18 cellular contexts compared by ENCODE assay signal in genomic region chr22:30640839-30641430, GRCh38. TPM values are rescaled to one million over a fixed set of nuclear protein-coding genes. Genes with fewer than 3 reads are reported as not detected.
DNase-seq lines count a peak whose midpoint lies in the region; ATAC-seq and TF ChIP-seq lines count a peak whose summit lies in the region.
"Had no signal": no experiment of that assay in that cellular context is flagged by ENCODE, and none has a peak within 500 bp of the region (broad histone marks: within the 10 kb centered on the region; RNA-seq: fewer than 3 reads in every experiment).

No MANE protein-coding gene starts in this region.

- H3K4me3 ChIP-seq in dorsolateral prefrontal cortex (peak overlapping the region in 2 of 59 donors; percentile 8 to 12), skeletal muscle tissue (ENCODE audit: low read length in 3 of 3) (peak overlapping the region; percentile 43 to 58 (median 50))
- H3K4me3 ChIP-seq: HAP-1 had no signal

- ATAC-seq in Right ventricle myocardium inferior = peak; percentile 42
- no peak for ATAC-seq in left cardiac atrium
- ATAC-seq in left colon = peak; percentile 16
- ATAC-seq in activated CD4-positive, CD25-positive, alpha-beta regulatory T cell treated with anti-CD3 and anti-CD28 coated beads, Interleukin-2, amount 50 U/mL, for 24 hours = no peak

- H3K27me3 ChIP-seq in dorsolateral prefrontal cortex (no peaks in the 10 kb centered on the region), skeletal muscle tissue (ENCODE audit: control insufficient read depth in 3 of 3, insufficient read depth in 3 of 3, low read length in 3 of 3) (no peaks in the 10 kb centered on the region)

- intact Hi-C loops in Right ventricle myocardium inferior (cut with DNase I) = no loop called here
- intact Hi-C loops in left cardiac atrium (cut with DNase I) = no loop called here
- intact Hi-C loops in dorsolateral prefrontal cortex (cut with DNase I) = no loop called here
- intact Hi-C loops in left colon (cut with DNase I, micrococcal nuclease) = no loop called here

- peak overlapping the region in 46 of 59 donors; percentile 0 to 94 (median 70) for H3K27ac ChIP-seq in dorsolateral prefrontal cortex
- peak overlapping the region; percentile 95 for H3K27ac ChIP-seq in skeletal muscle tissue (ENCODE audit: low read depth, low read length)

- no peak for TF ChIP-seq CTCF in dorsolateral prefrontal cortex (IDR thresholded peaks at IDR 0.05 in 54 of 56, conservative IDR thresholded peaks at IDR 0.05 in 2 of 56; ENCODE audit: low read depth in 1 of 56, partially characterized antibody in 56 of 56)

- peak overlapping the region; percentile 56 to 91 (median 75) for H3K9ac ChIP-seq in skeletal muscle tissue (ENCODE audit: low read depth in 1 of 3, low read length in 3 of 3)

- no peaks in the 10 kb centered on the region for H3K36me3 ChIP-seq in skeletal muscle tissue (ENCODE audit: control insufficient read depth in 3 of 3, insufficient read depth in 3 of 3, low read length in 3 of 3)
- H3K36me3 ChIP-seq: HAP-1 had no signal

- no peaks in the 10 kb centered on the region for H3K9me3 ChIP-seq in skeletal muscle tissue (ENCODE audit: control insufficient read depth in 3 of 3, low read length in 3 of 3)
- H3K9me3 ChIP-seq: HAP-1 had no signal

- H3K4me1 ChIP-seq in skeletal muscle tissue (ENCODE audit: control insufficient read depth in 3 of 3, insufficient read depth in 3 of 3, low read length in 3 of 3) = peaks cover 56 to 64% (median 62%) of the 10 kb centered on the region in 3 donors

- DNase-seq in Right ventricle myocardium inferior (ENCODE audit: missing footprints) (no peak), left cardiac atrium (no peak), dorsolateral prefrontal cortex (no peak), left colon (no peak), NCI-H524 (lab: John Stamatoyannopoulos, UW) (no peak)
- no peak for DNase-seq in activated T-cell treated with anti-CD3 and anti-CD28 coated beads, Interleukin-2, amount 50 U/mL, for 1 hour
- DNase-seq: COR-L47, DMS 273 treated with DMSO at 0.1 percent for 48 hours, DND-41, KG1, MV-4-11, NCI-H1417, NCI-H187 treated with DMSO at 0.1 percent for 48 hours, NCI-H2227 treated with DMSO at 0.1 percent for 48 hours, NCI-H524 treated with DMSO at 0.1 percent for 48 hours had no signal

RNA-seq across cellular contexts. Expression of gene SLC35E4, which starts 5.4 kb away (rescaled TPM):
- 5.0 TPM for total RNA-seq in Right ventricle myocardium inferior
- 1 to 10 TPM; 2.3 to 5.3 TPM for total RNA-seq in left cardiac atrium
- 10 to 100 TPM in 100 of 120 experiments, 1 to 10 TPM in 20; 8.0 to 18.4 (median 11.5) TPM for total RNA-seq in dorsolateral prefrontal cortex
- 1 to 10 TPM; 8.3 to 9.9 TPM for total RNA-seq in left colon
- total RNA-seq in skeletal muscle tissue = 2.1 TPM

RNA-seq across cellular contexts. Expression of gene DUSP18, which starts 26.7 kb away (rescaled TPM):
- total RNA-seq in Right ventricle myocardium inferior (2.8 TPM), left cardiac atrium (1 to 10 TPM; 3.8 to 5.6 TPM), dorsolateral prefrontal cortex (10 to 100 TPM in 91 of 120 experiments, 1 to 10 TPM in 29; 6.2 to 23.2 (median 12.1) TPM), left colon (10 to 100 TPM; 15.3 to 18.1 TPM), skeletal muscle tissue (1.0 TPM)

RNA-seq across cellular contexts. Expression of gene TCN2, which starts 34.0 kb away (rescaled TPM):
- 16.7 TPM for total RNA-seq in Right ventricle myocardium inferior
- 10 to 100 TPM; 20.9 to 21.3 TPM for total RNA-seq in left cardiac atrium
- total RNA-seq in dorsolateral prefrontal cortex = 10 to 100 TPM in 113 of 120 experiments, 1 to 10 TPM in 7; 6.7 to 36.0 (median 16.1) TPM
- 10 to 100 TPM; 29.4 to 58.2 TPM for total RNA-seq in left colon
- 5.2 TPM for total RNA-seq in skeletal muscle tissue

RNA-seq across cellular contexts. Expression of gene PES1, which starts 49.2 kb away (rescaled TPM):
- total RNA-seq in Right ventricle myocardium inferior (22.4 TPM), left cardiac atrium (10 to 100 TPM; 23.0 to 38.9 TPM), dorsolateral prefrontal cortex (10 to 100 TPM; 32.3 to 60.0 (median 44.4) TPM), left colon (10 to 100 TPM; 36.4 to 48.3 TPM), skeletal muscle tissue (43.3 TPM)

RNA-seq across cellular contexts. Expression of gene OSBP2, which starts 53.7 kb away (rescaled TPM):
- 11.1 TPM for total RNA-seq in Right ventricle myocardium inferior
- total RNA-seq in left cardiac atrium = 10 to 100 TPM in 1 of 2 donors, 1 to 10 TPM in 1; 4.9 to 11.6 TPM
- 10 to 100 TPM; 27.3 to 54.6 (median 40.0) TPM for total RNA-seq in dorsolateral prefrontal cortex
- total RNA-seq in left colon = 1 to 10 TPM; 2.9 to 5.1 TPM
- total RNA-seq in skeletal muscle tissue = 4.7 TPM

Comparison
In these comparisons a context has a peak if more than half of its experiments do, and no peak if none do; other contexts are left out.
1. ATAC-seq: peak in Right ventricle myocardium inferior (single experiment) and left colon (single experiment); none in left cardiac atrium (0 of 2) and activated CD4-positive, CD25-positive, alpha-beta regulatory T cell treated with anti-CD3 and anti-CD28 coated beads, Interleukin-2, amount 50 U/mL, for 24 hours (0 of 2).